35 cellular contexts compared by ENCODE assay signal in the genomic region with DNA sequence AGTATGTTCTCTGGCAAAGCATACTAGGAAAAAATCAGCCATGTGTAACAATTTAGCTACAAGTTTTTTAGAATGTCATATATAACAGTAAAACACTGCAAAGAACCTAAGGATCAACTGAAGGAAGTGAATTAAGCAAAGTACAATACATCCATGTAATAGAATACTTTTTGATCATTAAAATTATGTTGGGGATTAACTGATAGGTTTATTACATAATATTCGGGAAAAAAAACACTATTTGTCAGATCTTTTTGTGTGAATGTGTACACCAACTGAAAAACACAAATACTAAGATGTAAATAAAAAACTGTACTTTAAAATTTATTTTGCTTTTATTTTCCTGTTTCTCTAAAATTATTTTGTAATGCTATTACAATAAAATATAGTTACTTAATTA.
"Had no signal": no experiment of that assay in that cellular context is flagged by ENCODE, and none has a peak within 500 bp of the region (broad histone marks: within the 10 kb centered on the region; RNA-seq: fewer than 3 reads in every experiment).

No MANE protein-coding gene starts in this region.

- H3K9ac ChIP-seq: KMS-11 had no signal

- H3K27me3 ChIP-seq: MG63 had no signal

- H3K4me2 ChIP-seq: KMS-11 had no signal

- H3K9me3 ChIP-seq: MG63 had no signal

- H3K27ac ChIP-seq: KMS-11 had no signal

- H3K36me3 ChIP-seq: MG63 had no signal

- H3K4me3 ChIP-seq: MG63 had no signal

- DNase-seq: Karpas-422, Kasumi-1, MG63, MM.1S, MV-4-11, NCI-H1048, NCI-H1092, NCI-H1092 treated with DMSO at 0.1 percent for 48 hours, NCI-H1105, NCI-H1105 treated with DMSO at 0.1 percent for 48 hours, NCI-H1417, NCI-H1417 treated with DMSO at 0.1 percent for 48 hours, NCI-H1436, NCI-H1436 treated with DMSO at 0.1 percent for 48 hours, NCI-H146, NCI-H1694, NCI-H1694 treated with DMSO at 0.1 percent for 48 hours, NCI-H187, NCI-H187 treated with DMSO at 0.1 percent for 48 hours, NCI-H1930, NCI-H2029, NCI-H2029 treated with DMSO at 0.1 percent for 48 hours, NCI-H2081, NCI-H2081 treated with DMSO at 0.1 percent for 48 hours, NCI-H2107, NCI-H2171, NCI-H2171 treated with DMSO at 0.1 percent for 48 hours, NCI-H2227 treated with DMSO at 0.1 percent for 48 hours, NCI-H226, NCI-H345, NCI-H446, NCI-H446 treated with DMSO at 0.1 percent for 48 hours, NCI-H510A, NCI-H510A treated with DMSO at 0.1 percent for 48 hours had no signal
